Comparison of ENCODE assay signal across 9 cellular contexts in the genomic region with DNA sequence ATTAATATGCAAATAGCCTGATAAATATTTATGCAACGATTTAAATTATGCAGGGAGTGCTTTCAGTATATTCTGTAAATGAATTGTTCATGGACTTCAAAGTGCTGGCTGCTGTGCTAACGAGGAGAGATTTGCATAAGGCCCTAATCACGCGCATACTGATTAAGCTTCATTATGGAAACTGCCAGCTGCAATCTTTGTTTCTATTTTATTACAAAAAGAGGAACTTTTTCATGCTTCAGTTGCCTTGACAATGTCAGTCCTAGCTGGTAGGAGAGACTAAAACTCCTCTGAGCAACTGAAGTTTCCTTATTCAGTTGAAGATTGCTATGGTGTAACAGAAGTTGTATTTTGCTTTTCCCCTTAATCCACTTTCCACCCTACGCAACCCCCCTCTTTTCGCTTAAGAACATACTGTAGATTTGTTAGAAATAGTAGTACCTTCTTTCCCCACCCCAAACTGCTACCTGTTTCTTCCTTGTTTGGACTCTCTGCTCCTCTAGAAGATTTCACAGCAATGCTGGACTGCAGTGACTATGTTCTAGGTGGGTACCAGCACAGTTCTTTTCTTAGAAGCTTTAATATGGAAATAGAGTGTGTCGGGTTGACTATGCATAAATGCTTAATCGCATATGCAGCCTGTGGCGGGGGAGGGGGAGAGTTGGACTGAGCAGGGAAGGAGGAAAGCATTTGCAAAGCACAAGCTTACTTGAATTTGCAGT.
DNase-seq lines count a peak whose midpoint lies in the region; ATAC-seq and TF ChIP-seq lines count a peak whose summit lies in the region.
"Had no signal": no experiment of that assay in that cellular context is flagged by ENCODE, and none has a peak within 500 bp of the region (broad histone marks: within the 10 kb centered on the region; RNA-seq: fewer than 3 reads in every experiment).

No MANE protein-coding gene starts in this region.

- no peaks in the 10 kb centered on the region for H4K20me1 ChIP-seq in mammary epithelial cell (ENCODE audit: insufficient read depth, low read length)

- H2AFZ ChIP-seq in mammary epithelial cell (ENCODE audit: low read depth, low read length) = no peak overlapping the region

- CTCF ChIA-PET in mammary epithelial cell (lab: Charles Lee; ENCODE audit: low non-redundant PET) = interaction anchor here (0.6 kb wide), 1 partner anchor 200 kb away, joined by 3 read pairs; no protein-coding TSS in a partner anchor

- peak; percentile 65 for ATAC-seq in HG02938 (IDR thresholded peaks at IDR 0.05; ENCODE audit: unreplicated experiment)
- ATAC-seq: heart left ventricle had no signal

- peaks cover 24% of the 10 kb centered on the region for H3K4me1 Mint-ChIP-seq in activated T-helper 2 cell treated with anti-CD3 and anti-CD28 coated beads, Interferon-gamma antibody, Interleukin-2, Interleukin-4, amounts not matched to agents 10 μg/mL and 5 μg/mL and 100 μg/mL, durations not matched to agents 14 hours and 24 hours and 36 hours (ENCODE audit: low read depth)

- peaks cover 15% of the 10 kb centered on the region for H3K9me3 Mint-ChIP-seq in activated T-helper 2 cell treated with anti-CD3 and anti-CD28 coated beads, Interferon-gamma antibody, Interleukin-2, Interleukin-4, amounts not matched to agents 10 μg/mL and 5 μg/mL and 100 μg/mL, durations not matched to agents 14 hours and 24 hours and 36 hours

- intact Hi-C loops in mammary epithelial cell (cut with micrococcal nuclease) = no loop called here
- intact Hi-C loops in activated T-helper 2 cell treated with anti-CD3 and anti-CD28 coated beads, Interferon-gamma antibody, Interleukin-2, Interleukin-4, amounts not matched to agents 10 μg/mL and 5 μg/mL and 100 μg/mL, durations not matched to agents 14 hours and 24 hours and 36 hours (cut with micrococcal nuclease) = no loop called here

- H3K79me2 ChIP-seq in mammary epithelial cell (ENCODE audit: insufficient read depth, low read length) = peaks cover 8% of the 10 kb centered on the region

- no peak overlapping the region for H3K4me2 ChIP-seq in mammary epithelial cell (ENCODE audit: insufficient read depth, low read depth, low read length)

- no TSS peak for BruUV-seq in mammary epithelial cell (replicated peaks; lab: Mats Ljungman, UMichigan)

- no peak overlapping the region for H3K27ac Mint-ChIP-seq in activated T-helper 2 cell treated with anti-CD3 and anti-CD28 coated beads, Interferon-gamma antibody, Interleukin-2, Interleukin-4, amounts not matched to agents 10 μg/mL and 5 μg/mL and 100 μg/mL, durations not matched to agents 14 hours and 24 hours and 36 hours

- H3K27me3 ChIP-seq in NT2/D1 (ENCODE audit: insufficient read depth, insufficient read length) (no peaks in the 10 kb centered on the region), mammary epithelial cell (ENCODE audit: insufficient read depth, low read length) (no peaks in the 10 kb centered on the region)
- H3K27me3 ChIP-seq: heart left ventricle had no signal

- no peak for TF ChIP-seq CTCF in mammary epithelial cell (conservative IDR thresholded peaks at IDR 0.05 in 1 of 2, IDR thresholded peaks at IDR 0.05 in 1 of 2; ENCODE audit: extremely low read depth in 1 of 2, insufficient read depth in 1 of 2, low read depth in 1 of 2, low read length in 2 of 2)

- H3K4me3 ChIP-seq in NT2/D1 (ENCODE audit: insufficient read length, low read depth) = no peak overlapping the region
- H3K4me3 ChIP-seq in mammary epithelial cell (replicated peaks in 1 of 3; ENCODE audit: insufficient read depth in 1 of 3, low read depth in 2 of 3, low read length in 3 of 3) = no peak overlapping the region

- H3K9ac ChIP-seq in NT2/D1 (ENCODE audit: insufficient read length, low read depth) = no peak overlapping the region
- no peak overlapping the region for H3K9ac ChIP-seq in mammary epithelial cell (ENCODE audit: insufficient read depth, low read length)

- dilution Hi-C loops in mammary epithelial cell (cut with HindIII; ENCODE audit: low sequenced_read_pairs) = loop anchor here (5.0 to 10.0 kb wide), 2 partner anchors 42 to 264 kb away; no protein-coding TSS in a partner anchor

- DNase-seq in NT2/D1 (ENCODE audit: low read depth, low spot score) (peak; percentile 51), iPS-NIHi11 (ENCODE audit: low spot score) (peak; percentile 23), mammary epithelial cell (no peak)
- DNase-seq in stimulated activated CD4-positive, alpha-beta T cell treated with anti-CD3 and anti-CD28 coated beads, Interleukin-12 subunit alpha, Interleukin-12 subunit beta, amount 100 ng/mL, for 4 hours = no peak
- no peak for DNase-seq in activated T-cell treated with anti-CD3 and anti-CD28 coated beads, Interleukin-2, amount 50 U/mL, for 1 hour
- no peak for DNase-seq in activated T-helper 2 cell treated with anti-CD3 and anti-CD28 coated beads, Interferon-gamma antibody, Interleukin-2, Interleukin-4, amounts not matched to agents 10 μg/mL and 5 μg/mL and 100 μg/mL, durations not matched to agents 14 hours and 24 hours and 36 hours (ENCODE audit: low spot score)

- no peaks in the 10 kb centered on the region for H3K4me1 ChIP-seq in NT2/D1 (ENCODE audit: insufficient read depth, insufficient read length)
- H3K4me1 ChIP-seq in mammary epithelial cell (ENCODE audit: insufficient read depth, low read length) = no peaks in the 10 kb centered on the region

- no peaks in the 10 kb centered on the region for H3K27me3 Mint-ChIP-seq in activated T-helper 2 cell treated with anti-CD3 and anti-CD28 coated beads, Interferon-gamma antibody, Interleukin-2, Interleukin-4, amounts not matched to agents 10 μg/mL and 5 μg/mL and 100 μg/mL, durations not matched to agents 14 hours and 24 hours and 36 hours (ENCODE audit: low read depth)

- in situ Hi-C loops in GM18951 (cut with MboI; ENCODE audit: low sequenced_read_pairs, unreplicated experiment) (no loop called here), mammary epithelial cell (cut with MboI; ENCODE audit: low sequenced_read_pairs in 2 of 2) (no loop called here)

- H3K27ac ChIP-seq in mammary epithelial cell (ENCODE audit: insufficient read depth, low read depth, low read length) = no peak overlapping the region

- H3K9me3 ChIP-seq in NT2/D1 (ENCODE audit: insufficient read depth, low read length) (peaks cover 9% of the 10 kb centered on the region), mammary epithelial cell (replicated peaks; ENCODE audit: insufficient read depth, low read length) (no peaks in the 10 kb centered on the region)

- H3K4me3 Mint-ChIP-seq in activated T-helper 2 cell treated with anti-CD3 and anti-CD28 coated beads, Interferon-gamma antibody, Interleukin-2, Interleukin-4, amounts not matched to agents 10 μg/mL and 5 μg/mL and 100 μg/mL, durations not matched to agents 14 hours and 24 hours and 36 hours (ENCODE audit: low read depth) = no peak overlapping the region

- peaks cover 3% of the 10 kb centered on the region for H3K36me3 ChIP-seq in NT2/D1 (ENCODE audit: insufficient read depth, insufficient read length, low read length)
- no peaks in the 10 kb centered on the region for H3K36me3 ChIP-seq in mammary epithelial cell (ENCODE audit: insufficient read depth, low read length)

- peak; percentile 42 for TF ChIP-seq POLR2A in GM18951 (IDR thresholded peaks at IDR 0.05; ENCODE audit: extremely low read depth, insufficient read depth, insufficient read length)

- H3K36me3 Mint-ChIP-seq in activated T-helper 2 cell treated with anti-CD3 and anti-CD28 coated beads, Interferon-gamma antibody, Interleukin-2, Interleukin-4, amounts not matched to agents 10 μg/mL and 5 μg/mL and 100 μg/mL, durations not matched to agents 14 hours and 24 hours and 36 hours (ENCODE audit: low read depth) = peaks cover 37% of the 10 kb centered on the region

- WGBS in mammary epithelial cell (ENCODE audit: low coverage, missing lambda C conversion rate) = 88% methylated on average over 9 of the region's 9 CpGs

Comparison
In these comparisons a context has a peak if more than half of its experiments do, and no peak if none do; other contexts are left out.
1. DNase-seq: peak in NT2/D1 (single experiment) and iPS-NIHi11 (single experiment); none in stimulated activated CD4-positive, alpha-beta T cell treated with anti-CD3 and anti-CD28 coated beads, Interleukin-12 subunit alpha, Interleukin-12 subunit beta, amount 100 ng/mL, for 4 hours (single experiment), activated T-cell treated with anti-CD3 and anti-CD28 coated beads, Interleukin-2, amount 50 U/mL, for 1 hour (single experiment), mammary epithelial cell (single experiment) and activated T-helper 2 cell treated with anti-CD3 and anti-CD28 coated beads, Interferon-gamma antibody, Interleukin-2, Interleukin-4, amounts not matched to agents 10 μg/mL and 5 μg/mL and 100 μg/mL, durations not matched to agents 14 hours and 24 hours and 36 hours (single experiment).